17 cellular contexts compared by ENCODE assay signal in genomic region chr17:44569459-44569858, GRCh38. TPM values are rescaled to one million over a fixed set of nuclear protein-coding genes. Genes with fewer than 3 reads are reported as not detected.
DNase-seq lines count a peak whose midpoint lies in the region; TF ChIP-seq lines count a peak whose summit lies in the region.
"Had no signal": no experiment of that assay in that cellular context is flagged by ENCODE, and none has a peak within 500 bp of the region (broad histone marks: within the 10 kb centered on the region; RNA-seq: fewer than 3 reads in every experiment).

No MANE protein-coding gene starts in this region.

- TF ChIP-seq CTCF in HFFc6 (IDR thresholded peaks at IDR 0.05) (no peak), nephron (IDR thresholded peaks at IDR 0.05; ENCODE audit: unreplicated experiment in 3 of 3) (no peak)

- no peaks in the 10 kb centered on the region for H3K9me3 ChIP-seq in adipocyte (ENCODE audit: control insufficient read depth, low read length)
- H3K9me3 ChIP-seq: testis had no signal

- H3K27ac Mint-ChIP-seq in HFFc6, result peak overlapping the region; percentile 16; the same call in 1 of the 2 replicates
- H3K27ac Mint-ChIP-seq in nephron, result peak overlapping the region; percentile 93 to 94 (median 94)
- no peak overlapping the region for H3K27ac Mint-ChIP-seq in activated T-helper 1 cell treated with anti-CD3 and anti-CD28 coated beads, Interleukin-12 subunit alpha, Interleukin-12 subunit beta, Interleukin-2, Interleukin-4 antibody, amounts not matched to agents 30 ng/mL and 10 ng/mL and 1 ng/mL, durations not matched to agents 14 hours and 24 hours and 36 hours

- H3K9me3 Mint-ChIP-seq in HFFc6 (no peaks in the 10 kb centered on the region; the same call in 1 of the 2 replicates), nephron (peaks cover 11% of the 10 kb centered on the region)
- H3K9me3 Mint-ChIP-seq in activated T-helper 1 cell treated with anti-CD3 and anti-CD28 coated beads, Interleukin-12 subunit alpha, Interleukin-12 subunit beta, Interleukin-2, Interleukin-4 antibody, amounts not matched to agents 30 ng/mL and 10 ng/mL and 1 ng/mL, durations not matched to agents 14 hours and 24 hours and 36 hours, result peaks cover 6% of the 10 kb centered on the region

- H3K4me1 ChIP-seq in ACC112 (ENCODE audit: control insufficient read depth, insufficient read depth, low read length, unreplicated experiment), result no peaks in the 10 kb centered on the region
- no peaks in the 10 kb centered on the region for H3K4me1 ChIP-seq in adipocyte (ENCODE audit: control insufficient read depth, insufficient read depth, low read length)
- H3K4me1 ChIP-seq: HAP-1, testis had no signal

- DNase-seq in HFFc6, result no peak
- DNase-seq in adipocyte (ENCODE audit: low read depth), result no peak
- DNase-seq in activated T-helper 1 cell treated with anti-CD3 and anti-CD28 coated beads, Interleukin-12 subunit alpha, Interleukin-12 subunit beta, Interleukin-2, Interleukin-4 antibody, amounts not matched to agents 30 ng/mL and 10 ng/mL and 1 ng/mL, durations not matched to agents 14 hours and 24 hours and 36 hours (ENCODE audit: low spot score), result no peak
- no peak for DNase-seq in NCI-H526 treated with DMSO at 0.1 percent for 48 hours (lab: John Stamatoyannopoulos, UW)
- DNase-seq in SIG-M5 treated with dmso at 0.1 percent for 504 hours (lab: John Stamatoyannopoulos, UW; ENCODE audit: unreplicated experiment), result no peak
- DNase-seq in activated CD4-positive, CD25-positive, alpha-beta regulatory T cell treated with anti-CD3 and anti-CD28 coated beads, Interleukin-2, amount 50 U/mL, for 72 hours, result no peak
- DNase-seq: activated effector memory CD4-positive, alpha-beta T cell treated with anti-CD3 and anti-CD28 coated beads, Interleukin-2, amount 50 U/mL, for 16 hours; mammary epithelial cell; NCI-H187 treated with DMSO at 0.1 percent for 48 hours; stimulated activated CD4-positive, alpha-beta T cell treated with anti-CD3 and anti-CD28 coated beads, Interleukin-4, amount 100 ng/mL, for 1 hour; SW 1271 had no signal

- no peaks in the 10 kb centered on the region for H3K27me3 ChIP-seq in ACC112 (ENCODE audit: insufficient read depth, low read length)
- H3K27me3 ChIP-seq in adipocyte (replicated peaks; ENCODE audit: control insufficient read depth, insufficient read depth, low read length), result no peaks in the 10 kb centered on the region
- H3K27me3 ChIP-seq: testis had no signal

- H3K27me3 Mint-ChIP-seq in HFFc6 (ENCODE audit: insufficient read depth) (no peaks in the 10 kb centered on the region), nephron (ENCODE audit: low read depth) (no peaks in the 10 kb centered on the region)
- peaks cover 13% of the 10 kb centered on the region for H3K27me3 Mint-ChIP-seq in activated T-helper 1 cell treated with anti-CD3 and anti-CD28 coated beads, Interleukin-12 subunit alpha, Interleukin-12 subunit beta, Interleukin-2, Interleukin-4 antibody, amounts not matched to agents 30 ng/mL and 10 ng/mL and 1 ng/mL, durations not matched to agents 14 hours and 24 hours and 36 hours (ENCODE audit: insufficient read depth)

- intact Hi-C loops in activated T-helper 1 cell treated with anti-CD3 and anti-CD28 coated beads, Interleukin-12 subunit alpha, Interleukin-12 subunit beta, Interleukin-2, Interleukin-4 antibody, amounts not matched to agents 30 ng/mL and 10 ng/mL and 1 ng/mL, durations not matched to agents 14 hours and 24 hours and 36 hours (cut with micrococcal nuclease), result no loop called here

- H3K4me1 Mint-ChIP-seq in HFFc6 (ENCODE audit: low read depth) (no peaks in the 10 kb centered on the region), nephron (peaks cover 6% of the 10 kb centered on the region)
- no peaks in the 10 kb centered on the region for H3K4me1 Mint-ChIP-seq in activated T-helper 1 cell treated with anti-CD3 and anti-CD28 coated beads, Interleukin-12 subunit alpha, Interleukin-12 subunit beta, Interleukin-2, Interleukin-4 antibody, amounts not matched to agents 30 ng/mL and 10 ng/mL and 1 ng/mL, durations not matched to agents 14 hours and 24 hours and 36 hours (ENCODE audit: low read depth)

- peak overlapping the region; percentile 34 for H3K9ac ChIP-seq in adipocyte (ENCODE audit: low read length)

- peaks cover 5% of the 10 kb centered on the region for H3K36me3 Mint-ChIP-seq in HFFc6 (ENCODE audit: low read depth)
- H3K36me3 Mint-ChIP-seq in nephron (ENCODE audit: low read depth), result peaks cover 14% of the 10 kb centered on the region
- H3K36me3 Mint-ChIP-seq in activated T-helper 1 cell treated with anti-CD3 and anti-CD28 coated beads, Interleukin-12 subunit alpha, Interleukin-12 subunit beta, Interleukin-2, Interleukin-4 antibody, amounts not matched to agents 30 ng/mL and 10 ng/mL and 1 ng/mL, durations not matched to agents 14 hours and 24 hours and 36 hours (ENCODE audit: low read depth), result no peaks in the 10 kb centered on the region

- no peak overlapping the region for H2AFZ ChIP-seq in ACC112 (ENCODE audit: low read length, unreplicated experiment)

- H3K36me3 ChIP-seq in ACC112 (ENCODE audit: insufficient read depth, low read length) (no peaks in the 10 kb centered on the region), adipocyte (ENCODE audit: control insufficient read depth, insufficient read depth, low read length, severe bottlenecking) (no peaks in the 10 kb centered on the region)
- H3K36me3 ChIP-seq: HAP-1 had no signal

- H3K4me3 ChIP-seq in ACC112 (ENCODE audit: low read depth, low read length), result 0 out of 2 replicates have a peak overlapping the region, but pooled peaks have one; percentile 0
- peak overlapping the region; percentile 67 for H3K4me3 ChIP-seq in adipocyte (ENCODE audit: low read length)
- H3K4me3 ChIP-seq: coronary artery, HAP-1 had no signal

- no peaks in the 10 kb centered on the region for H3K79me2 ChIP-seq in ACC112 (ENCODE audit: control insufficient read depth, insufficient read depth, low read length, unreplicated experiment)

- H3K4me3 Mint-ChIP-seq in HFFc6 (no peak overlapping the region), nephron (peak overlapping the region in 2 of 3 experiments; percentile 26 to 48)
- H3K4me3 Mint-ChIP-seq in activated T-helper 1 cell treated with anti-CD3 and anti-CD28 coated beads, Interleukin-12 subunit alpha, Interleukin-12 subunit beta, Interleukin-2, Interleukin-4 antibody, amounts not matched to agents 30 ng/mL and 10 ng/mL and 1 ng/mL, durations not matched to agents 14 hours and 24 hours and 36 hours, result no peak overlapping the region

- no peak overlapping the region for H3K27ac ChIP-seq in ACC112 (ENCODE audit: low read depth, low read length)
- H3K27ac ChIP-seq: coronary artery, epithelial cell of prostate, testis had no signal

RNA-seq across cellular contexts. Expression of gene FZD2, which starts 12.2 kb away (rescaled TPM):
- total RNA-seq in HFFc6 (2021; fragmentation: NEBNext Ultra II Directional; extraction: Animal tissue kit (Norgen Biotek cat#: 25700)), result 100 to 1,000 TPM in 1 of 6 experiments, 10 to 100 TPM in 5; 76.4 to 103 (median 92.8) TPM
- not detected in 2 replicates for total RNA-seq in activated T-helper 1 cell treated with anti-CD3 and anti-CD28 coated beads, Interleukin-12 subunit alpha, Interleukin-12 subunit beta, Interleukin-2, Interleukin-4 antibody, amounts not matched to agents 30 ng/mL and 10 ng/mL and 1 ng/mL, durations not matched to agents 14 hours and 24 hours and 36 hours

Comparison
In these comparisons a context has a peak if more than half of its experiments do, and no peak if none do; other contexts are left out.
1. H3K4me3 Mint-ChIP-seq: peak in nephron (2 of 3); none in HFFc6 (single experiment) and activated T-helper 1 cell treated with anti-CD3 and anti-CD28 coated beads, Interleukin-12 subunit alpha, Interleukin-12 subunit beta, Interleukin-2, Interleukin-4 antibody, amounts not matched to agents 30 ng/mL and 10 ng/mL and 1 ng/mL, durations not matched to agents 14 hours and 24 hours and 36 hours (single experiment).
2. RNA of gene FZD2, which starts 12.2 kb away (total RNA-seq): 76.4 to 103 TPM in HFFc6; not detected in activated T-helper 1 cell treated with anti-CD3 and anti-CD28 coated beads, Interleukin-12 subunit alpha, Interleukin-12 subunit beta, Interleukin-2, Interleukin-4 antibody, amounts not matched to agents 30 ng/mL and 10 ng/mL and 1 ng/mL, durations not matched to agents 14 hours and 24 hours and 36 hours; every median in the first group is over 10 times any median in the second.